In the genomic region with DNA sequence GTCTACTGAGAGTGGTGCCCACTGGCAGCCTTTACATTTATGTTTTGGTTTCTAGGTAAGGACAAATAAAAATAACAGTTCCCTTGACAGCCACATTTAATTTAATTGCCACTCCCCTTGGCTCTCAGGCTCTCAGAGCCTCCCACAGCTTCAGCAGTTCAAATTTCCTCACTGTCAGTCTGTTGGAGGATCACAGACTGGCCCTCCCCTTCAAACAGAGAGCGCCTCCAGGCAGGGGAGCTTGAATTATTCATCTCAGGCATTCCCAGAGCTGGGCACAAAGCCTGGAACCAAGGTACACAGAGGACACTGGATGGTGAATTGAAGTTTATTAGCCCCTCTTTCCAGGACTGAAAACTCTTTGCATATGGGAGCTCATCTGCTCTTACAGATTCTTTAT, we compare ENCODE assay signal across 14 cellular contexts.
DNase-seq lines count a peak whose midpoint lies in the region; ATAC-seq and TF ChIP-seq lines count a peak whose summit lies in the region.
"Had no signal": no experiment of that assay in that cellular context is flagged by ENCODE, and none has a peak within 500 bp of the region (broad histone marks: within the 10 kb centered on the region; RNA-seq: fewer than 3 reads in every experiment).

No MANE protein-coding gene starts in this region.

- H3K27me3 Mint-ChIP-seq in brain: peaks cover 4% of the 10 kb centered on the region
- no peaks in the 10 kb centered on the region for H3K27me3 Mint-ChIP-seq in mesothelial cell of epicardium (ENCODE audit: low read depth)
- H3K27me3 Mint-ChIP-seq in activated CD8-positive, alpha-beta T cell treated with anti-CD3 and anti-CD28 coated beads for 36 hours: no peaks in the 10 kb centered on the region
- H3K27me3 Mint-ChIP-seq: activated CD4-positive, alpha-beta T cell treated with anti-CD3 and anti-CD28 coated beads, Interleukin-2, amount 10 ng/mL, durations not matched to agents 7 days and 5 days had no signal

- no peak overlapping the region for H3K4me3 ChIP-seq in GM23248
- H3K4me3 ChIP-seq: lower lobe of right lung, ovary had no signal

- H3K79me2 ChIP-seq in GM23248 (ENCODE audit: insufficient read depth): peaks cover 32% of the 10 kb centered on the region; the same call in 1 of the 2 replicates

- H3K4me1 ChIP-seq in GM23248 (ENCODE audit: insufficient read depth): peaks cover 17% of the 10 kb centered on the region
- H3K4me1 ChIP-seq: lower lobe of right lung had no signal

- in situ Hi-C loops in GM23248 (cut with MboI): no loop called here

- intact Hi-C loops in activated CD8-positive, alpha-beta T cell treated with anti-CD3 and anti-CD28 coated beads for 36 hours (cut with micrococcal nuclease): no loop called here

- POLR2A ChIA-PET in activated CD8-positive, alpha-beta T cell treated with anti-CD3 and anti-CD28 coated beads for 36 hours (lab: Charles Lee): interaction anchor here (0.5 kb wide), 1 partner anchor 9 kb away, joined by 3 read pairs; no protein-coding TSS in a partner anchor

- H3K4me1 Mint-ChIP-seq in brain: peaks cover 65% of the 10 kb centered on the region
- H3K4me1 Mint-ChIP-seq in mesothelial cell of epicardium: peaks cover 53% of the 10 kb centered on the region
- H3K4me1 Mint-ChIP-seq in activated CD8-positive, alpha-beta T cell treated with anti-CD3 and anti-CD28 coated beads for 36 hours (ENCODE audit: low read depth): no peaks in the 10 kb centered on the region
- H3K4me1 Mint-ChIP-seq: activated CD4-positive, alpha-beta T cell treated with anti-CD3 and anti-CD28 coated beads, Interleukin-2, amount 10 ng/mL, durations not matched to agents 7 days and 5 days; CD8-positive, alpha-beta memory T cell had no signal

- H3K9me3 Mint-ChIP-seq in brain (peaks cover 0 to 2% (median 0%) of the 10 kb centered on the region in 5 experiments), mesothelial cell of epicardium (no peaks in the 10 kb centered on the region)
- H3K9me3 Mint-ChIP-seq in activated CD8-positive, alpha-beta T cell treated with anti-CD3 and anti-CD28 coated beads for 36 hours: no peaks in the 10 kb centered on the region
- H3K9me3 Mint-ChIP-seq: activated CD4-positive, alpha-beta T cell treated with anti-CD3 and anti-CD28 coated beads, Interleukin-2, amount 10 ng/mL, durations not matched to agents 7 days and 5 days; type B pancreatic cell had no signal

- 61 to 83% methylated on average over 1 of the region's 1 CpG for WGBS in GM23248 (ENCODE audit: low coverage in 1 of 2, low lambda C conversion rate in 2 of 2, missing lambda C conversion rate in 2 of 2), 2 experiments

- H3K4me2 ChIP-seq in GM23248 (ENCODE audit: unreplicated experiment): no peak overlapping the region

- H3K9ac ChIP-seq in GM23248: no peak overlapping the region

- H3K27ac Mint-ChIP-seq in brain (peak overlapping the region in 3 of 5 experiments; percentile 56 to 82 (median 60)), mesothelial cell of epicardium (peak overlapping the region; percentile 84)
- H3K27ac Mint-ChIP-seq in activated CD8-positive, alpha-beta T cell treated with anti-CD3 and anti-CD28 coated beads for 36 hours: no peak overlapping the region
- H3K27ac Mint-ChIP-seq: activated CD4-positive, alpha-beta T cell treated with anti-CD3 and anti-CD28 coated beads, Interleukin-2, amount 10 ng/mL, durations not matched to agents 7 days and 5 days; CD8-positive, alpha-beta memory T cell; type B pancreatic cell had no signal

- ATAC-seq in GM18873 (IDR thresholded peaks at IDR 0.05; ENCODE audit: low FRiP score, unreplicated experiment): no peak
- ATAC-seq in GM21723 (IDR thresholded peaks at IDR 0.05; ENCODE audit: unreplicated experiment): no peak
- no peak for ATAC-seq in activated CD8-positive, alpha-beta T cell treated with anti-CD3 and anti-CD28 coated beads for 36 hours
- ATAC-seq: lower lobe of right lung had no signal

- H3K9me3 ChIP-seq in GM23248 (ENCODE audit: low read depth): no peaks in the 10 kb centered on the region
- H3K9me3 ChIP-seq: lower lobe of right lung, ovary had no signal

- H3K9me2 ChIP-seq in GM23248 (ENCODE audit: insufficient read depth): no peaks in the 10 kb centered on the region

- TF ChIP-seq CTCF in brain (conservative IDR thresholded peaks at IDR 0.05): no peak
- TF ChIP-seq CTCF in mesothelial cell of epicardium (IDR thresholded peaks at IDR 0.05; ENCODE audit: unreplicated experiment): no peak
- TF ChIP-seq CTCF in activated CD8-positive, alpha-beta T cell treated with anti-CD3 and anti-CD28 coated beads for 36 hours (IDR thresholded peaks at IDR 0.05): no peak

- 0 out of 2 replicates have a peak, but pooled peaks cover 2% of the 10 kb centered on the region for H4K20me1 ChIP-seq in GM23248 (ENCODE audit: insufficient read depth)

- H3K36me3 Mint-ChIP-seq in brain: no peaks in the 10 kb centered on the region
- no peaks in the 10 kb centered on the region for H3K36me3 Mint-ChIP-seq in mesothelial cell of epicardium
- no peaks in the 10 kb centered on the region for H3K36me3 Mint-ChIP-seq in activated CD8-positive, alpha-beta T cell treated with anti-CD3 and anti-CD28 coated beads for 36 hours (ENCODE audit: low read depth)
- H3K36me3 Mint-ChIP-seq: CD8-positive, alpha-beta memory T cell; type B pancreatic cell had no signal

- H3K27me3 ChIP-seq in GM23248 (replicated peaks; ENCODE audit: insufficient read depth): no peaks in the 10 kb centered on the region
- H3K27me3 ChIP-seq: ovary had no signal

- H3K27ac ChIP-seq in GM23248: no peak overlapping the region
- H3K27ac ChIP-seq: lower lobe of right lung, ovary had no signal

- H3K36me3 ChIP-seq in GM23248 (ENCODE audit: low read depth): no peaks in the 10 kb centered on the region
- H3K36me3 ChIP-seq: lower lobe of right lung, ovary had no signal

- CTCF ChIA-PET in activated CD8-positive, alpha-beta T cell treated with anti-CD3 and anti-CD28 coated beads for 36 hours (lab: Charles Lee): no interaction called here

- DNase-seq in GM23248 (peak; percentile 35), NCI-H187 treated with DMSO at 0.1 percent for 48 hours (lab: John Stamatoyannopoulos, UW) (peak; percentile 14), mesothelial cell of epicardium (ENCODE audit: low spot score in 2 of 2, unreplicated experiment in 2 of 2) (no peak)
- DNase-seq in NK-92 treated with Interleukin-12 subunit alpha and Interleukin-12 subunit beta, amount 100 ng/mL, for 24 hours (lab: John Stamatoyannopoulos, UW): no peak
- DNase-seq in activated CD8-positive, alpha-beta T cell treated with anti-CD3 and anti-CD28 coated beads for 36 hours: no peak
- DNase-seq: activated CD4-positive, alpha-beta T cell treated with anti-CD3 and anti-CD28 coated beads, Interleukin-2, amount 10 ng/mL, durations not matched to agents 7 days and 5 days; CD8-positive, alpha-beta memory T cell; lower lobe of right lung; MM.1S; ovary had no signal

- H3F3A ChIP-seq in GM23248 (ENCODE audit: insufficient read depth): peaks cover 18% of the 10 kb centered on the region

- H2AFZ ChIP-seq in GM23248: no peak overlapping the region

- H3K4me3 Mint-ChIP-seq in brain: no peak overlapping the region
- H3K4me3 Mint-ChIP-seq in mesothelial cell of epicardium: no peak overlapping the region
- H3K4me3 Mint-ChIP-seq in activated CD8-positive, alpha-beta T cell treated with anti-CD3 and anti-CD28 coated beads for 36 hours: no peak overlapping the region
- H3K4me3 Mint-ChIP-seq: activated CD4-positive, alpha-beta T cell treated with anti-CD3 and anti-CD28 coated beads, Interleukin-2, amount 10 ng/mL, durations not matched to agents 7 days and 5 days; CD8-positive, alpha-beta memory T cell; type B pancreatic cell had no signal

Comparison
In these comparisons a context has a peak if more than half of its experiments do, and no peak if none do; other contexts are left out.
1. DNase-seq: peak in GM23248 (single experiment) and NCI-H187 treated with DMSO at 0.1 percent for 48 hours (single experiment); none in mesothelial cell of epicardium (0 of 2), NK-92 treated with Interleukin-12 subunit alpha and Interleukin-12 subunit beta, amount 100 ng/mL, for 24 hours (single experiment) and activated CD8-positive, alpha-beta T cell treated with anti-CD3 and anti-CD28 coated beads for 36 hours (single experiment).